ENCODE assay signal across 10 cellular contexts in genomic region chrX:16212436-16212835, GRCh38. TPM values are rescaled to one million over a fixed set of nuclear protein-coding genes. Genes with fewer than 3 reads are reported as not detected.
DNase-seq lines count a peak whose midpoint lies in the region; ATAC-seq and TF ChIP-seq lines count a peak whose summit lies in the region.
"Had no signal": no experiment of that assay in that cellular context is flagged by ENCODE, and none has a peak within 500 bp of the region (broad histone marks: within the 10 kb centered on the region; RNA-seq: fewer than 3 reads in every experiment).

No MANE protein-coding gene starts in this region.

- H3K36me3 Mint-ChIP-seq in CD4-positive, alpha-beta T cell (ENCODE audit: low read depth) = no peaks in the 10 kb centered on the region

- no peaks in the 10 kb centered on the region for H3K4me1 ChIP-seq in A673 (ENCODE audit: insufficient read depth, low read length, poor library complexity, severe bottlenecking)
- H3K4me1 ChIP-seq in foreskin keratinocyte = no peaks in the 10 kb centered on the region
- H3K4me1 ChIP-seq in upper lobe of right lung = no peaks in the 10 kb centered on the region

- H3K4me1 Mint-ChIP-seq in CD4-positive, alpha-beta T cell (ENCODE audit: low read depth) = no peaks in the 10 kb centered on the region

- H3K4me3 ChIP-seq in A673 (ENCODE audit: low read depth, low read length, poor library complexity, severe bottlenecking) (no peak overlapping the region), GM12864 (ENCODE audit: low read depth, low read length) (no peak overlapping the region), upper lobe of right lung (no peak overlapping the region)

- no peak overlapping the region for H3K27ac ChIP-seq in A673 (ENCODE audit: low read depth, low read length, poor library complexity, severe bottlenecking)
- H3K27ac ChIP-seq in foreskin keratinocyte = no peak overlapping the region
- H3K27ac ChIP-seq in upper lobe of right lung = no peak overlapping the region
- no peak overlapping the region for H3K27ac ChIP-seq in CD4-positive, alpha-beta T cell (ENCODE audit: low read depth, low read length)

- CTCF ChIA-PET in A673 (lab: Charles Lee) = interaction anchor here (0.6 to 1.4 kb wide), 4 partner anchors 146 to 363 kb away, joined by 3 to 6 read pairs (median 3); no protein-coding TSS in a partner anchor
- CTCF ChIA-PET in CD4-positive, alpha-beta T cell (lab: Charles Lee) = no interaction called here

- in situ Hi-C loops in SK-MEL-5 (cut with HindIII; ENCODE audit: low pct_unique_long_range_greater_than_20kb, low sequenced_read_pairs) = no loop called here

- H3K27me3 Mint-ChIP-seq in CD4-positive, alpha-beta T cell = no peaks in the 10 kb centered on the region

- H3K27ac Mint-ChIP-seq in CD4-positive, alpha-beta T cell = no peak overlapping the region
- H3K27ac Mint-ChIP-seq: nephron had no signal

- POLR2A ChIA-PET in A673 (lab: Charles Lee; ENCODE audit: low non-redundant PET) = no interaction called here
- POLR2A ChIA-PET in CD4-positive, alpha-beta T cell (lab: Charles Lee) = no interaction called here

- H3K9me3 Mint-ChIP-seq in CD4-positive, alpha-beta T cell = no peaks in the 10 kb centered on the region
- H3K9me3 Mint-ChIP-seq: nephron had no signal

- H3K36me3 ChIP-seq in A673 (ENCODE audit: insufficient read depth, low read length, poor library complexity, severe bottlenecking) (no peaks in the 10 kb centered on the region), upper lobe of right lung (no peaks in the 10 kb centered on the region)

- H3K27me3 ChIP-seq in A673 (replicated peaks; ENCODE audit: insufficient read depth, low read depth, low read length, poor library complexity) (no peaks in the 10 kb centered on the region), foreskin keratinocyte (no peaks in the 10 kb centered on the region), upper lobe of right lung (no peaks in the 10 kb centered on the region)
- no peaks in the 10 kb centered on the region for H3K27me3 ChIP-seq in CD4-positive, alpha-beta T cell (ENCODE audit: control insufficient read depth, insufficient read depth, low read length)

- no TSS peak for BruUV-seq in A673 (replicated peaks; lab: Mats Ljungman, UMichigan)

- no peak overlapping the region for H3K4me3 Mint-ChIP-seq in CD4-positive, alpha-beta T cell
- H3K4me3 Mint-ChIP-seq: nephron had no signal

- DNase-seq in A673 (ENCODE audit: low spot score) = peak; percentile 57
- DNase-seq in GM12864 (ENCODE audit: low read depth) = no peak
- peak; percentile 54 for DNase-seq in SK-MEL-5 (ENCODE audit: low read depth, low spot score)
- peak in 1 of 2 donors; percentile 1 for DNase-seq in foreskin keratinocyte
- DNase-seq in upper lobe of right lung = no peak
- DNase-seq in CD4-positive, alpha-beta T cell = no peak
- DNase-seq in NCI-H748 treated with DMSO at 0.1 percent for 48 hours (lab: John Stamatoyannopoulos, UW) = no peak

- no peaks in the 10 kb centered on the region for H3K9me3 ChIP-seq in A673 (ENCODE audit: low read depth, low read length, poor library complexity, severe bottlenecking)
- H3K9me3 ChIP-seq in upper lobe of right lung = no peaks in the 10 kb centered on the region
- H3K9me3 ChIP-seq in CD4-positive, alpha-beta T cell (ENCODE audit: control insufficient read depth, low read length) = no peaks in the 10 kb centered on the region

- ATAC-seq in foreskin keratinocyte (no peak), upper lobe of right lung (no peak), GM18868 (IDR thresholded peaks at IDR 0.05; ENCODE audit: unreplicated experiment) (no peak)
- no peak for ATAC-seq in CD4-positive, alpha-beta T cell (ENCODE audit: poor library complexity)

- TF ChIP-seq CTCF in A673 (conservative IDR thresholded peaks at IDR 0.05; ENCODE audit: low read depth, low read length) (peak; percentile 64), GM12864 (IDR thresholded peaks at IDR 0.05; ENCODE audit: low read depth, low read length, missing control alignments) (peak; percentile 45), foreskin keratinocyte (conservative IDR thresholded peaks at IDR 0.05) (peak; percentile 39), upper lobe of right lung (IDR thresholded peaks at IDR 0.05) (no peak)
- TF ChIP-seq CTCF in CD4-positive, alpha-beta T cell (IDR thresholded peaks at IDR 0.05) = no peak

- intact Hi-C loops in A673 (cut with micrococcal nuclease; ENCODE audit: unreplicated experiment) (loop anchor here (1.0 kb wide), 2 partner anchors 282 to 363 kb away; no protein-coding TSS in a partner anchor), upper lobe of right lung (cut with DNase I) (no loop called here)
- intact Hi-C loops in CD4-positive, alpha-beta T cell (cut with DNase I, micrococcal nuclease) = no loop called here

RNA-seq across cellular contexts. Expression of gene MAGEB17, which starts 45.2 kb away (rescaled TPM):
- total RNA-seq in A673 (2021) = 0.28 TPM in 1 of 2 replicates, not detected in the other
- 0.40 TPM in 1 of 2 replicates, not detected in the other for total RNA-seq in SK-MEL-5 (2014; rRNA removed; shearing (Covaris generic))
- 0.13 and 0.18 TPM in 2 replicates for polyA plus RNA-seq in SK-MEL-5 (2015; cell fraction: cytosol; rRNA removed)
- 0.27 TPM in 1 of 2 replicates, not detected in the other for polyA plus RNA-seq in SK-MEL-5 (2015; cell fraction: nucleus; rRNA removed)
- total RNA-seq in foreskin keratinocyte = not detected in 2 replicates
- not detected in 2 replicates for polyA plus RNA-seq in foreskin keratinocyte
- total RNA-seq in upper lobe of right lung = not detected
- not detected for total RNA-seq in CD4-positive, alpha-beta T cell
- total RNA-seq: activated CD8-positive, alpha-beta memory T cell treated with anti-CD3 and anti-CD28 coated beads for 36 hours had no signal

Comparison
In these comparisons a context has a peak if more than half of its experiments do, and no peak if none do; other contexts are left out.
1. DNase-seq: peak in A673 (single experiment) and SK-MEL-5 (single experiment); none in GM12864 (single experiment), upper lobe of right lung (single experiment), CD4-positive, alpha-beta T cell (0 of 10) and NCI-H748 treated with DMSO at 0.1 percent for 48 hours (single experiment).
2. CTCF ChIP-seq: peak in A673 (single experiment), GM12864 (single experiment) and foreskin keratinocyte (single experiment); none in upper lobe of right lung (single experiment) and CD4-positive, alpha-beta T cell (single experiment).